Comparison of ENCODE assay signal across 8 cellular contexts in genomic region chr17:49279263-49280015, GRCh38. TPM values are rescaled to one million over a fixed set of nuclear protein-coding genes. Genes with fewer than 3 reads are reported as not detected.
A peak's percentile ranks its signal among the peaks of the same experiment; 100 is the strongest.
DNase-seq lines count a peak whose midpoint lies in the region; TF ChIP-seq lines count a peak whose summit lies in the region.
"Not testable (repeated sequence)": the region's sequence is repeated elsewhere in the genome, so short reads cannot be mapped to it uniquely, and the experiment has no call there.
"Had no signal": no experiment of that assay in that cellular context is flagged by ENCODE, and none has a peak within 500 bp of the region (broad histone marks: within the 10 kb centered on the region; RNA-seq: fewer than 3 reads in every experiment).

No MANE protein-coding gene starts in this region.

- not testable (repeated sequence) for H3K4me1 Mint-ChIP-seq in chondrocyte (ENCODE audit: low read depth)

- H3K4me3 ChIP-seq in AG10803 (ENCODE audit: low read length); HFF-Myc (replicated peaks; ENCODE audit: low read depth, low read length): not testable (repeated sequence)

- DNase-seq in AG10803 (ENCODE audit: low read depth) (peak; percentile 15), HFF-Myc (ENCODE audit: extremely low read depth, low read depth) (peak; percentile 14), chondrocyte (ENCODE audit: low spot score) (peak; percentile 40), fibroblast of gingiva (ENCODE audit: low read depth) (peak; percentile 25), islet precursor cell (peak; percentile 28), mesenteric fat pad (ENCODE audit: low spot score) (peak; percentile 53)

- not testable (repeated sequence) for H3K27ac Mint-ChIP-seq in chondrocyte (ENCODE audit: unreplicated experiment)

- H3K36me3 Mint-ChIP-seq in chondrocyte (ENCODE audit: low read depth): not testable (repeated sequence)

- not testable (repeated sequence) for H3K4me3 Mint-ChIP-seq in chondrocyte (ENCODE audit: unreplicated experiment)

- not testable (repeated sequence) for TF ChIP-seq CTCF in AG10803 (conservative IDR thresholded peaks at IDR 0.05; ENCODE audit: low read length); HFF-Myc (IDR thresholded peaks at IDR 0.05; ENCODE audit: low read depth, low read length, missing control alignments); chondrocyte (IDR thresholded peaks at IDR 0.05)

- not testable (repeated sequence) for H3K9me3 Mint-ChIP-seq in chondrocyte (ENCODE audit: low read depth)

- H3K27me3 Mint-ChIP-seq in chondrocyte (ENCODE audit: low read depth): not testable (repeated sequence)

RNA-seq across cellular contexts. Expression of gene PHOSPHO1, which starts 48.9 kb away (rescaled TPM):
- 0.36 TPM in 1 of 3 replicates, not detected in the others for total RNA-seq in chondrocyte
- 1.8 TPM for total RNA-seq in mesenteric fat pad
- total RNA-seq: CD4-positive, CD25-positive, alpha-beta regulatory T cell; CD8-positive, alpha-beta T cell had no signal
